Comparison of ENCODE assay signal across 30 cellular contexts in genomic region chr21:42367379-42368165, GRCh38. TPM values are rescaled to one million over a fixed set of nuclear protein-coding genes. Genes with fewer than 3 reads are reported as not detected.
DNase-seq lines count a peak whose midpoint lies in the region; ATAC-seq, FAIRE-seq and TF ChIP-seq lines count a peak whose summit lies in the region.
"Had no signal": no experiment of that assay in that cellular context is flagged by ENCODE, and none has a peak within 500 bp of the region (broad histone marks: within the 10 kb centered on the region; RNA-seq: fewer than 3 reads in every experiment).

No MANE protein-coding gene starts in this region.

- intact Hi-C loops in PC-3 (cut with micrococcal nuclease) = loop anchor here (2.0 to 5.0 kb wide), 2 partner anchors 13 to 60 kb away; no protein-coding TSS in a partner anchor
- intact Hi-C loops in Right ventricle myocardium superior (cut with DNase I) = no loop called here

- H3K4me3 ChIP-seq in A549 (no peak overlapping the region), PC-3 (ENCODE audit: low read length) (no peak overlapping the region)
- H3K4me3 ChIP-seq: breast epithelium, coronary artery, esophagus muscularis mucosa, tibial artery had no signal

- H3K9ac ChIP-seq in PC-3 (ENCODE audit: low read length) = peak overlapping the region; percentile 85
- H3K9ac ChIP-seq: KMS-11, parathyroid adenoma had no signal

- DNase-seq in A549 (ENCODE audit: low read depth in 1 of 2, low spot score in 1 of 2) (peak in 1 of 2 experiments; percentile 19), PC-3 (peak; percentile 31), left kidney (ENCODE audit: low read depth, low spot score) (peak; percentile 75), Right ventricle myocardium superior (no peak), H54 (ENCODE audit: insufficient read length, low spot score) (no peak), ACHN (no peak)
- DNase-seq: activated B cell treated with CpG ODN at 0.5 μM for 24 hours; activated CD4-positive, alpha-beta T cell treated with anti-CD3 and anti-CD28 coated beads, Interleukin-2, amount 50 U/mL, for 48 hours; activated T-cell treated with anti-CD3 and anti-CD28 coated beads, Interleukin-2, amount 50 U/mL, for 1 hour; CD8-positive, alpha-beta T cell; endodermal cell; foreskin melanocyte; GDM1; mesendoderm; NCI-H187; NCI-H345; SHP77; T1000; tibial artery had no signal

- peak in 1 of 2 experiments; percentile 23; a peak in 2 of 6 replicates for ATAC-seq in A549
- ATAC-seq in PC-3 = peak; percentile 9
- no peak for ATAC-seq in Right ventricle myocardium superior (ENCODE audit: poor library complexity)
- ATAC-seq: CD8-positive, alpha-beta T cell; left lobe of liver; naive thymus-derived CD8-positive, alpha-beta T cell; sciatic nerve had no signal

- H3K9me3 ChIP-seq in A549 = no peaks in the 10 kb centered on the region
- H3K9me3 ChIP-seq in PC-3 (ENCODE audit: low read length) = no peaks in the 10 kb centered on the region
- H3K9me3 ChIP-seq: breast epithelium, esophagus muscularis mucosa, tibial artery had no signal

- no peak for TF ChIP-seq POLR2A in A549 (IDR thresholded peaks at IDR 0.05; ENCODE audit: low read length)
- TF ChIP-seq POLR2A in H54 (IDR thresholded peaks at IDR 0.05; ENCODE audit: low read depth, low read length) = no peak

- no peaks in the 10 kb centered on the region for H3K27me3 ChIP-seq in PC-3 (ENCODE audit: low read length)

- H2AFZ ChIP-seq in PC-3 (ENCODE audit: low read length) = no peak overlapping the region
- H2AFZ ChIP-seq: parathyroid adenoma had no signal

- 83% methylated on average over 11 of the region's 14 CpGs for WGBS in A549 (ENCODE audit: missing lambda C conversion rate)

- no peaks in the 10 kb centered on the region for H3F3A ChIP-seq in PC-3 (ENCODE audit: low read length, unreplicated experiment)

- no peaks in the 10 kb centered on the region for H3K36me3 ChIP-seq in PC-3 (ENCODE audit: low read depth, low read length)
- H3K36me3 ChIP-seq: breast epithelium, esophagus muscularis mucosa, tibial artery had no signal

- H3K27ac ChIP-seq in A549 (peak overlapping the region; percentile 27 to 58; a peak in 4 of 6 replicates), C4-2B (peak overlapping the region; percentile 59), PC-3 (ENCODE audit: low read length) (peak overlapping the region; percentile 97)
- H3K27ac ChIP-seq: breast epithelium, coronary artery, esophagus muscularis mucosa, KMS-11, parathyroid adenoma, tibial artery had no signal

- BruUV-seq in PC-3 (replicated peaks; lab: Mats Ljungman, UMichigan) = TSS peak; percentile 14

- TF ChIP-seq CTCF in A549 (IDR thresholded peaks at IDR 0.05) (no peak), C4-2B (conservative IDR thresholded peaks at IDR 0.05) (no peak), PC-3 (conservative IDR thresholded peaks at IDR 0.05; ENCODE audit: low read depth, low read length) (peak; percentile 30; the same call in 1 of the 2 replicates)

- no peaks in the 10 kb centered on the region for H3K9me2 ChIP-seq in PC-3 (replicated peaks; ENCODE audit: low read length)

- no peak for TF ChIP-seq RAD21 in A549 (conservative IDR thresholded peaks at IDR 0.05 in 1 of 2, IDR thresholded peaks at IDR 0.05 in 1 of 2)

- TF ChIP-seq EP300 in A549 (IDR thresholded peaks at IDR 0.05) = no peak

- peaks cover 23% of the 10 kb centered on the region for H3K4me1 ChIP-seq in A549
- H3K4me1 ChIP-seq in PC-3 (ENCODE audit: insufficient read depth, low read length) = peaks cover 51% of the 10 kb centered on the region
- H3K4me1 ChIP-seq: breast epithelium, esophagus muscularis mucosa, parathyroid adenoma, tibial artery had no signal

- H3K4me2 ChIP-seq in A549 = peak overlapping the region; percentile 46; the same call in 1 of the 3 replicates
- H3K4me2 ChIP-seq in PC-3 (ENCODE audit: low read length) = peak overlapping the region; percentile 22
- H3K4me2 ChIP-seq: KMS-11 had no signal

- no peak for FAIRE-seq in A549 (lab: Jason Lieb, UNC)
- FAIRE-seq in H54 (lab: Jason Lieb, UNC) = no peak
- FAIRE-seq: H1, HTR-8/SVneo had no signal

- CTCF ChIA-PET in A549 (lab: Yijun Ruan, JAX) = interaction anchor here (1.0 to 1.8 kb wide), 4 partner anchors 10 to 37 kb away, joined by 3 to 5 read pairs (median 4); partner anchors contain the start of gene UBASH3A
- CTCF ChIA-PET in PC-3 (lab: Charles Lee) = interaction anchor here (0.6 to 1.6 kb wide), 9 partner anchors 14 to 331 kb away, joined by 3 to 18 read pairs (median 5); no protein-coding TSS in a partner anchor

- H4K20me1 ChIP-seq in PC-3 (ENCODE audit: low read length) = no peaks in the 10 kb centered on the region

- in situ Hi-C loops in ACHN (cut with HindIII; ENCODE audit: low pct_ligation_motif_present, low pct_unique_long_range_greater_than_20kb, low sequenced_read_pairs) = no loop called here

- H3K79me2 ChIP-seq in PC-3 (ENCODE audit: low read length) = no peaks in the 10 kb centered on the region
- H3K79me2 ChIP-seq: parathyroid adenoma had no signal

- POLR2A ChIA-PET in A549 (lab: Yijun Ruan, JAX) = no interaction called here
- POLR2A ChIA-PET in PC-3 (lab: Charles Lee; ENCODE audit: unreplicated experiment) = interaction anchor here (0.6 to 1.3 kb wide), 5 partner anchors 10 to 36 kb away, joined by 3 to 7 read pairs (median 4); partner anchors contain the start of genes TFF2 and UBASH3A

TF ChIP-seq in A549, 52 proteins besides CTCF, POLR2A, EP300 and RAD21 (continues in another document):
- TF ChIP-seq RCOR1 (IDR thresholded peaks at IDR 0.05; ENCODE audit: low read depth, low read length) = no peak
- no peak for TF ChIP-seq ZC3H11A (IDR thresholded peaks at IDR 0.05)
- TF ChIP-seq HOXB5 (CRISPR knock-in tag; IDR thresholded peaks at IDR 0.05) = no peak
- no peak for TF ChIP-seq NR3C1 (IDR thresholded peaks at IDR 0.05)
- no peak for TF ChIP-seq NPAS2 (CRISPR knock-in tag; IDR thresholded peaks at IDR 0.05; ENCODE audit: borderline replicate concordance)
- no peak for TF ChIP-seq BCL3 (IDR thresholded peaks at IDR 0.05)
- TF ChIP-seq KDM5A (IDR thresholded peaks at IDR 0.05) = no peak
- TF ChIP-seq RFX5 (IDR thresholded peaks at IDR 0.05) = no peak
- TF ChIP-seq ESRRA (IDR thresholded peaks at IDR 0.05; ENCODE audit: borderline replicate concordance, low read length) = no peak
- TF ChIP-seq CBX2 (IDR thresholded peaks at IDR 0.05; ENCODE audit: borderline replicate concordance, low read depth) = no peak
- no peak for TF ChIP-seq ZFP36 (IDR thresholded peaks at IDR 0.05; ENCODE audit: borderline replicate concordance, partially characterized antibody)

RNA-seq across cellular contexts. Expression of gene TFF1, which starts 1.2 kb away (rescaled TPM):
- polyA plus RNA-seq in A549 (2011; rRNA removed) = 5.8 and 12.8 TPM in 2 replicates
- 12.0 and 12.3 TPM in 2 replicates for polyA plus RNA-seq in A549 (2012; cell fraction: cytosol; rRNA removed)
- polyA plus RNA-seq in A549 (2012; cell fraction: nucleus; rRNA removed) = 8.1 and 10.9 TPM in 2 replicates
- 0.64 to 1.4 TPM (median 1.0 TPM) in 3 replicates for polyA plus RNA-seq in A549 (2017; fragmentation: RNase III; extraction: RNeasy Plus Mini Kit Qiagen cat#74134 plus additional on column Dnase treatment)
- 2.5 and 8.2 TPM in 2 replicates for polyA minus RNA-seq in A549 (2011; rRNA and poly(A)+ RNA removed)
- total RNA-seq in PC-3 (2014; rRNA removed) = 99.2 and 111 TPM in 2 replicates
- not detected for total RNA-seq in Right ventricle myocardium superior
- total RNA-seq: activated B cell treated with CpG ODN at 0.5 μM for 24 hours; CD8-positive, alpha-beta T cell; esophagus muscularis mucosa; H1; naive thymus-derived CD8-positive, alpha-beta T cell; sciatic nerve had no signal
- polyA plus RNA-seq: H1; naive thymus-derived CD8-positive, alpha-beta T cell had no signal

RNA-seq across cellular contexts. Expression of gene TFF2, which starts 16.8 kb away (rescaled TPM):
- polyA plus RNA-seq in A549 (2011; rRNA removed) = not detected in 2 replicates
- polyA plus RNA-seq in A549 (2012; cell fraction: cytosol; rRNA removed) = not detected in 2 replicates
- polyA plus RNA-seq in A549 (2012; cell fraction: nucleus; rRNA removed) = not detected in 2 replicates
- polyA plus RNA-seq in A549 (2017; fragmentation: RNase III; extraction: RNeasy Plus Mini Kit Qiagen cat#74134 plus additional on column Dnase treatment) = not detected in 3 replicates
- polyA minus RNA-seq in A549 (2011; rRNA and poly(A)+ RNA removed) = not detected in 2 replicates
- 21.1 and 22.9 TPM in 2 replicates for total RNA-seq in PC-3 (2014; rRNA removed)
- not detected for total RNA-seq in Right ventricle myocardium superior
- total RNA-seq: activated B cell treated with CpG ODN at 0.5 μM for 24 hours; breast epithelium; CD8-positive, alpha-beta T cell; endodermal cell; esophagus muscularis mucosa; H1; naive thymus-derived CD8-positive, alpha-beta T cell; sciatic nerve had no signal
- polyA plus RNA-seq: H1; naive thymus-derived CD8-positive, alpha-beta T cell had no signal

RNA-seq across cellular contexts. Expression of gene TMPRSS3, which starts 28.3 kb away (rescaled TPM):
- polyA plus RNA-seq in A549 (2011; rRNA removed) (0.12 and 0.21 TPM in 2 replicates), A549 (2017; fragmentation: RNase III; extraction: RNeasy Plus Mini Kit Qiagen cat#74134 plus additional on column Dnase treatment) (0.10 to 0.17 TPM in 2 of 3 replicates, not detected in the other)
- polyA plus RNA-seq in A549 (2012; cell fraction: cytosol; rRNA removed) = 0.01 and 0.06 TPM in 2 replicates
- 0.06 and 0.07 TPM in 2 replicates for polyA plus RNA-seq in A549 (2012; cell fraction: nucleus; rRNA removed)
- 0.10 and 0.41 TPM in 2 replicates for polyA minus RNA-seq in A549 (2011; rRNA and poly(A)+ RNA removed)
- total RNA-seq in PC-3 (2014; rRNA removed) (not detected in 2 replicates), Right ventricle myocardium superior (not detected)
- total RNA-seq: activated B cell treated with CpG ODN at 0.5 μM for 24 hours, endodermal cell, esophagus muscularis mucosa, H1, sciatic nerve had no signal

RNA-seq across cellular contexts. Expression of gene UBASH3A, which starts 36.1 kb away (rescaled TPM):
- polyA plus RNA-seq in A549 (2011; rRNA removed) (not detected in 2 replicates), A549 (2017; fragmentation: RNase III; extraction: RNeasy Plus Mini Kit Qiagen cat#74134 plus additional on column Dnase treatment) (not detected in 3 replicates)
- polyA plus RNA-seq in A549 (2012; cell fraction: cytosol; rRNA removed) = not detected in 2 replicates
- 0.04 TPM in 1 of 2 replicates, not detected in the other for polyA plus RNA-seq in A549 (2012; cell fraction: nucleus; rRNA removed)
- polyA minus RNA-seq in A549 (2011; rRNA and poly(A)+ RNA removed) = not detected in 2 replicates
- total RNA-seq in PC-3 (2014; rRNA removed) (1.0 TPM in 1 of 2 replicates, not detected in the other), Right ventricle myocardium superior (not detected)
- total RNA-seq: activated B cell treated with CpG ODN at 0.5 μM for 24 hours, endodermal cell, H1 had no signal
- polyA plus RNA-seq: H1 had no signal

RNA-seq across cellular contexts. Expression of gene TFF3, which starts 52.4 kb away (rescaled TPM):
- 0.33 and 0.43 TPM in 2 replicates for polyA plus RNA-seq in A549 (2011; rRNA removed)
- polyA plus RNA-seq in A549 (2012; cell fraction: cytosol; rRNA removed) = 0.04 TPM in 1 of 2 replicates, not detected in the other
- polyA plus RNA-seq in A549 (2012; cell fraction: nucleus; rRNA removed) = not detected in 2 replicates
- polyA plus RNA-seq in A549 (2017; fragmentation: RNase III; extraction: RNeasy Plus Mini Kit Qiagen cat#74134 plus additional on column Dnase treatment) = not detected in 3 replicates
- 0.21 TPM in 1 of 2 replicates, not detected in the other for polyA minus RNA-seq in A549 (2011; rRNA and poly(A)+ RNA removed)
- total RNA-seq in PC-3 (2014; rRNA removed) = 2.8 and 9.1 TPM in 2 replicates
- total RNA-seq in Right ventricle myocardium superior = 1.00 TPM
- total RNA-seq: activated B cell treated with CpG ODN at 0.5 μM for 24 hours; CD8-positive, alpha-beta T cell; naive thymus-derived CD8-positive, alpha-beta T cell had no signal
- polyA plus RNA-seq: naive thymus-derived CD8-positive, alpha-beta T cell had no signal

Comparison
In these comparisons a context has a peak if more than half of its experiments do, and no peak if none do; other contexts are left out.
1. DNase-seq: peak in PC-3 (single experiment) and left kidney (single experiment); none in Right ventricle myocardium superior (single experiment), H54 (single experiment) and ACHN (single experiment).
2. H3K27ac ChIP-seq: peak in every context shown above with its lines; median percentile 97 in PC-3; 59 in C4-2B; 42 in A549.
3. RNA of gene TFF1, which starts 1.2 kb away (total RNA-seq): 99.2 to 111 TPM in PC-3; not detected in Right ventricle myocardium superior (single experiment); every median in the first group is over 100 times any median in the second.
4. RNA of gene TFF2, which starts 16.8 kb away (total RNA-seq): 21.1 to 22.9 TPM in PC-3; not detected in Right ventricle myocardium superior (single experiment); every median in the first group is over 10 times any median in the second.